In genomic region chr1:40755052-40755451, GRCh38 we compare ENCODE assay signal across 17 cellular contexts. TPM values are rescaled to one million over a fixed set of nuclear protein-coding genes. Genes with fewer than 3 reads are reported as not detected.
A peak's percentile ranks its signal among the peaks of the same experiment; 100 is the strongest.
DNase-seq lines count a peak whose midpoint lies in the region; ATAC-seq and TF ChIP-seq lines count a peak whose summit lies in the region.
"Had no signal": no experiment of that assay in that cellular context is flagged by ENCODE, and none has a peak within 500 bp of the region (broad histone marks: within the 10 kb centered on the region; RNA-seq: fewer than 3 reads in every experiment).

No MANE protein-coding gene starts in this region.

- peaks cover 29% of the 10 kb centered on the region for H3K4me1 Mint-ChIP-seq in activated T-helper 17 cell treated with anti-CD3 and anti-CD28 coated beads, Interleukin-2, amount 50 U/mL, for 72 hours
- H3K4me1 Mint-ChIP-seq in activated CD8-positive, alpha-beta T cell treated with anti-CD3 and anti-CD28 coated beads, Interleukin-2, amount 10 ng/mL, durations not matched to agents 7 days and 5 days (ENCODE audit: low read depth), result peaks cover 20% of the 10 kb centered on the region
- H3K4me1 Mint-ChIP-seq in activated CD4-positive, alpha-beta memory T cell treated with anti-CD3 and anti-CD28 coated beads, Interleukin-2, amount 10 ng/mL, durations not matched to agents 7 days and 5 days, result peaks cover 27% of the 10 kb centered on the region

- H3K36me3 Mint-ChIP-seq in activated T-helper 17 cell treated with anti-CD3 and anti-CD28 coated beads, Interleukin-2, amount 50 U/mL, for 72 hours (ENCODE audit: low read depth), result peaks cover 99% of the 10 kb centered on the region
- peaks cover 66% of the 10 kb centered on the region for H3K36me3 Mint-ChIP-seq in activated CD8-positive, alpha-beta T cell treated with anti-CD3 and anti-CD28 coated beads, Interleukin-2, amount 10 ng/mL, durations not matched to agents 7 days and 5 days (ENCODE audit: low read depth)
- H3K36me3 Mint-ChIP-seq in activated CD4-positive, alpha-beta memory T cell treated with anti-CD3 and anti-CD28 coated beads, Interleukin-2, amount 10 ng/mL, durations not matched to agents 7 days and 5 days (ENCODE audit: low read depth), result peaks cover 68% of the 10 kb centered on the region

- H3K4me3 ChIP-seq in AG10803 (ENCODE audit: low read length), result no peak overlapping the region
- no peak overlapping the region for H3K4me3 ChIP-seq in fibroblast of villous mesenchyme (ENCODE audit: low read depth, low read length)
- no peak overlapping the region for H3K4me3 ChIP-seq in muscle layer of colon (ENCODE audit: low read depth in 1 of 2, low read length in 2 of 2)
- H3K4me3 ChIP-seq: body of pancreas had no signal

- POLR2A ChIA-PET in activated CD8-positive, alpha-beta T cell treated with anti-CD3 and anti-CD28 coated beads, Interleukin-2, amount 10 ng/mL, durations not matched to agents 7 days and 5 days (lab: Charles Lee), result interaction anchor here (0.7 kb wide), 1 partner anchor 11 kb away, joined by 4 read pairs; no protein-coding TSS in a partner anchor
- POLR2A ChIA-PET in activated CD4-positive, alpha-beta memory T cell treated with anti-CD3 and anti-CD28 coated beads, Interleukin-2, amount 10 ng/mL, durations not matched to agents 7 days and 5 days (lab: Charles Lee), result interaction anchor here (1.2 to 1.9 kb wide), 3 partner anchors 10 to 20 kb away, joined by 3 to 8 read pairs (median 6); no protein-coding TSS in a partner anchor

- no peak for TF ChIP-seq CTCF in AG10803 (conservative IDR thresholded peaks at IDR 0.05; ENCODE audit: low read length)
- TF ChIP-seq CTCF in fibroblast of villous mesenchyme (IDR thresholded peaks at IDR 0.05; ENCODE audit: insufficient read depth, low read depth, low read length), result no peak

- H3K27me3 ChIP-seq in muscle layer of colon (ENCODE audit: control insufficient read depth in 1 of 2, insufficient read depth in 2 of 2, low read length in 2 of 2), result no peaks in the 10 kb centered on the region
- H3K27me3 ChIP-seq: body of pancreas, neutrophil had no signal

- ATAC-seq in activated T-helper 17 cell treated with anti-CD3 and anti-CD28 coated beads, Interleukin-2, amount 50 U/mL, for 72 hours (replicated peaks), result no peak
- no peak for ATAC-seq in activated CD8-positive, alpha-beta T cell treated with anti-CD3 and anti-CD28 coated beads, Interleukin-2, amount 10 ng/mL, durations not matched to agents 7 days and 5 days
- no peak for ATAC-seq in HG03469 (IDR thresholded peaks at IDR 0.05; ENCODE audit: unreplicated experiment)
- ATAC-seq: activated CD8-positive, alpha-beta T cell treated with anti-CD3 and anti-CD28 coated beads for 36 hours; body of pancreas had no signal

- CTCF ChIA-PET in activated CD8-positive, alpha-beta T cell treated with anti-CD3 and anti-CD28 coated beads, Interleukin-2, amount 10 ng/mL, durations not matched to agents 7 days and 5 days (lab: Charles Lee), result interaction anchor here (1.5 to 4.0 kb wide), 3 partner anchors 10 to 130 kb away, joined by 3 to 21 read pairs (median 16); no protein-coding TSS in a partner anchor
- CTCF ChIA-PET in activated CD4-positive, alpha-beta memory T cell treated with anti-CD3 and anti-CD28 coated beads, Interleukin-2, amount 10 ng/mL, durations not matched to agents 7 days and 5 days (lab: Charles Lee), result interaction anchor here (0.9 to 1.5 kb wide), 2 partner anchors 19 to 417 kb away, joined by 3 read pairs; no protein-coding TSS in a partner anchor

- no peaks in the 10 kb centered on the region for H3K9me3 ChIP-seq in muscle layer of colon (ENCODE audit: low read length)
- H3K9me3 ChIP-seq: body of pancreas, Caco-2, neutrophil had no signal

- peak overlapping the region; percentile 30 for H3K27ac Mint-ChIP-seq in activated T-helper 17 cell treated with anti-CD3 and anti-CD28 coated beads, Interleukin-2, amount 50 U/mL, for 72 hours
- no peak overlapping the region for H3K27ac Mint-ChIP-seq in activated CD8-positive, alpha-beta T cell treated with anti-CD3 and anti-CD28 coated beads, Interleukin-2, amount 10 ng/mL, durations not matched to agents 7 days and 5 days
- no peak overlapping the region for H3K27ac Mint-ChIP-seq in activated CD4-positive, alpha-beta memory T cell treated with anti-CD3 and anti-CD28 coated beads, Interleukin-2, amount 10 ng/mL, durations not matched to agents 7 days and 5 days
- H3K27ac Mint-ChIP-seq: activated CD8-positive, alpha-beta T cell treated with anti-CD3 and anti-CD28 coated beads for 36 hours; HFFc6 had no signal

- no peaks in the 10 kb centered on the region for H3K27me3 Mint-ChIP-seq in activated T-helper 17 cell treated with anti-CD3 and anti-CD28 coated beads, Interleukin-2, amount 50 U/mL, for 72 hours
- no peaks in the 10 kb centered on the region for H3K27me3 Mint-ChIP-seq in activated CD8-positive, alpha-beta T cell treated with anti-CD3 and anti-CD28 coated beads, Interleukin-2, amount 10 ng/mL, durations not matched to agents 7 days and 5 days (ENCODE audit: low read depth)
- no peaks in the 10 kb centered on the region for H3K27me3 Mint-ChIP-seq in activated CD4-positive, alpha-beta memory T cell treated with anti-CD3 and anti-CD28 coated beads, Interleukin-2, amount 10 ng/mL, durations not matched to agents 7 days and 5 days
- H3K27me3 Mint-ChIP-seq: activated CD8-positive, alpha-beta T cell treated with anti-CD3 and anti-CD28 coated beads for 36 hours had no signal

- peak overlapping the region; percentile 56 for H3K27ac ChIP-seq in muscle layer of colon (ENCODE audit: low read depth, low read length)
- H3K27ac ChIP-seq: body of pancreas, neutrophil had no signal

- no peaks in the 10 kb centered on the region for H3K9me3 Mint-ChIP-seq in activated T-helper 17 cell treated with anti-CD3 and anti-CD28 coated beads, Interleukin-2, amount 50 U/mL, for 72 hours
- no peaks in the 10 kb centered on the region for H3K9me3 Mint-ChIP-seq in activated CD8-positive, alpha-beta T cell treated with anti-CD3 and anti-CD28 coated beads, Interleukin-2, amount 10 ng/mL, durations not matched to agents 7 days and 5 days (ENCODE audit: insufficient read depth)
- no peaks in the 10 kb centered on the region for H3K9me3 Mint-ChIP-seq in activated CD4-positive, alpha-beta memory T cell treated with anti-CD3 and anti-CD28 coated beads, Interleukin-2, amount 10 ng/mL, durations not matched to agents 7 days and 5 days
- H3K9me3 Mint-ChIP-seq: activated CD8-positive, alpha-beta T cell treated with anti-CD3 and anti-CD28 coated beads for 36 hours; HFFc6 had no signal

- peaks cover 24% of the 10 kb centered on the region for H3K4me1 ChIP-seq in muscle layer of colon (ENCODE audit: insufficient read depth, low read length)
- H3K4me1 ChIP-seq: Caco-2 had no signal

- no peak overlapping the region for H3K9ac ChIP-seq in muscle layer of colon (ENCODE audit: low read length)

- no peak overlapping the region for H3K4me3 Mint-ChIP-seq in activated T-helper 17 cell treated with anti-CD3 and anti-CD28 coated beads, Interleukin-2, amount 50 U/mL, for 72 hours
- no peak overlapping the region for H3K4me3 Mint-ChIP-seq in activated CD8-positive, alpha-beta T cell treated with anti-CD3 and anti-CD28 coated beads, Interleukin-2, amount 10 ng/mL, durations not matched to agents 7 days and 5 days
- no peak overlapping the region for H3K4me3 Mint-ChIP-seq in activated CD4-positive, alpha-beta memory T cell treated with anti-CD3 and anti-CD28 coated beads, Interleukin-2, amount 10 ng/mL, durations not matched to agents 7 days and 5 days
- H3K4me3 Mint-ChIP-seq: activated CD8-positive, alpha-beta T cell treated with anti-CD3 and anti-CD28 coated beads for 36 hours; HFFc6 had no signal

- peak; percentile 31 for DNase-seq in AG10803 (ENCODE audit: low read depth)
- DNase-seq in fibroblast of villous mesenchyme (ENCODE audit: low read depth), result peak; percentile 11
- no peak for DNase-seq in activated CD8-positive, alpha-beta T cell treated with anti-CD3 and anti-CD28 coated beads, Interleukin-2, amount 10 ng/mL, durations not matched to agents 7 days and 5 days
- no peak for DNase-seq in activated CD4-positive, alpha-beta memory T cell treated with anti-CD3 and anti-CD28 coated beads, Interleukin-2, amount 10 ng/mL, durations not matched to agents 7 days and 5 days
- DNase-seq in cortex of kidney (lab: John Stamatoyannopoulos, UW), result no peak
- DNase-seq: activated CD8-positive, alpha-beta T cell treated with anti-CD3 and anti-CD28 coated beads for 36 hours; activated effector memory CD4-positive, alpha-beta T cell treated with Interleukin-2 at 50 U/mL for 16 hours; Caco-2; HFFc6; hippocampal formation; NCI-H2081; stimulated activated CD4-positive, alpha-beta T cell treated with anti-CD3 and anti-CD28 coated beads, Interleukin-12 subunit alpha, Interleukin-12 subunit beta, amount 100 ng/mL, for 4 hours had no signal

- peaks cover 71% of the 10 kb centered on the region for H3K36me3 ChIP-seq in muscle layer of colon (ENCODE audit: insufficient read depth, low read length)

RNA-seq across cellular contexts. Expression of gene KCNQ4, which starts 28.5 kb away (rescaled TPM):
- 1 to 10 TPM in 1 of 2 donors, under 1 TPM in 1; 0.45 to 1.5 TPM for total RNA-seq in activated T-helper 17 cell treated with anti-CD3 and anti-CD28 coated beads, Interleukin-2, amount 50 U/mL, for 72 hours
- total RNA-seq in fibroblast of villous mesenchyme, result under 0.01 TPM in 2 replicates
- under 1 TPM; 0.73 to 0.87 TPM for total RNA-seq in activated CD8-positive, alpha-beta T cell treated with anti-CD3 and anti-CD28 coated beads, Interleukin-2, amount 10 ng/mL, durations not matched to agents 7 days and 5 days
- total RNA-seq in activated CD4-positive, alpha-beta memory T cell treated with anti-CD3 and anti-CD28 coated beads, Interleukin-2, amount 10 ng/mL, durations not matched to agents 7 days and 5 days, result under 1 TPM; 0.45 to 0.60 TPM

Comparison
In these comparisons a context has a peak if more than half of its experiments do, and no peak if none do; other contexts are left out.
1. DNase-seq: peak in AG10803 (single experiment) and fibroblast of villous mesenchyme (single experiment); none in activated CD8-positive, alpha-beta T cell treated with anti-CD3 and anti-CD28 coated beads, Interleukin-2, amount 10 ng/mL, durations not matched to agents 7 days and 5 days (single experiment), activated CD4-positive, alpha-beta memory T cell treated with anti-CD3 and anti-CD28 coated beads, Interleukin-2, amount 10 ng/mL, durations not matched to agents 7 days and 5 days (single experiment) and cortex of kidney (single experiment).